In the genomic region with DNA sequence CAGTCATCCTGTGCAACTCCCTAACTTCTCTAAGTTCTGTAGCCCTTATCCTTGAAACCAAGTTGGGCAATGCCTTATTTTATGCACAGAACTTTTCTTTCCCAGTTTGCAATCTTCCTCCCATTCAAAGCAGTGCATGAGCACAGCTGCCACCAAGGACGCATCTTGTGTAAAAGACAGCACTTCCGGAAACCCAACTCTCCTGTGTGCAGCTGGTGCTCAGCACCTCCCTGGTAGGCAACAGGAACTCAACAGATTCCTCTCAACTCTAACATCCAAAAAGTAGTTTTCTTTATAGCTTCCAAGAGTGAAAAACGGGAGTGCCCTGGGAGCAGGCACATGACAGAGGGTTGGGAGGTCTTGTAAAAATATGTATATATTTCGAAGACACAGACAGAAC, we compare ENCODE assay signal across 12 cellular contexts. TPM values are rescaled to one million over a fixed set of nuclear protein-coding genes. Genes with fewer than 3 reads are reported as not detected.
DNase-seq lines count a peak whose midpoint lies in the region; ATAC-seq, FAIRE-seq and TF ChIP-seq lines count a peak whose summit lies in the region.
"Had no signal": no experiment of that assay in that cellular context is flagged by ENCODE, and none has a peak within 500 bp of the region (broad histone marks: within the 10 kb centered on the region; RNA-seq: fewer than 3 reads in every experiment).

No MANE protein-coding gene starts in this region.

- TF ChIP-seq EP300 in suprapubic skin (IDR thresholded peaks at IDR 0.05) = no peak

- no peaks in the 10 kb centered on the region for H3K9me2 ChIP-seq in HCT116 (ENCODE audit: insufficient read depth)

- no peaks in the 10 kb centered on the region for H4K20me1 ChIP-seq in HCT116 (ENCODE audit: insufficient read depth)

- POLR2A ChIA-PET in CD4-positive, alpha-beta memory T cell (lab: Charles Lee; ENCODE audit: partially characterized antibody) = interaction anchor here (0.8 kb wide), 1 partner anchor 13 kb away, joined by 3 read pairs; no protein-coding TSS in a partner anchor
- POLR2A ChIA-PET in HCT116 (lab: Charles Lee) = no interaction called here
- POLR2A ChIA-PET in activated CD8-positive, alpha-beta T cell treated with anti-CD3 and anti-CD28 coated beads for 36 hours (lab: Charles Lee) = interaction anchor here (0.9 kb wide), 1 partner anchor 9 kb away, joined by 3 read pairs; no protein-coding TSS in a partner anchor
- POLR2A ChIA-PET in naive thymus-derived CD4-positive, alpha-beta T cell (lab: Charles Lee) = no interaction called here

- peak overlapping the region in 4 of 7 donors; percentile 2 to 99 (median 76) for H3K27ac Mint-ChIP-seq in CD4-positive, alpha-beta memory T cell
- peak overlapping the region; percentile 19 for H3K27ac Mint-ChIP-seq in activated CD8-positive, alpha-beta T cell treated with anti-CD3 and anti-CD28 coated beads for 36 hours
- peak overlapping the region in 6 of 9 donors; percentile 19 to 100 (median 74) for H3K27ac Mint-ChIP-seq in naive thymus-derived CD4-positive, alpha-beta T cell

- H3K27ac ChIP-seq in CD4-positive, alpha-beta memory T cell (ENCODE audit: low read depth, low read length) = no peak overlapping the region
- no peak overlapping the region for H3K27ac ChIP-seq in HCT116 (ENCODE audit: low read depth, low read length)
- no peak overlapping the region for H3K27ac ChIP-seq in naive thymus-derived CD4-positive, alpha-beta T cell (ENCODE audit: low read depth, low read length)
- H3K27ac ChIP-seq in suprapubic skin = no peak overlapping the region
- no peak overlapping the region for H3K27ac ChIP-seq in kidney (ENCODE audit: low read depth in 2 of 2, low read length in 2 of 2)

- H3K4me3 ChIP-seq in CD4-positive, alpha-beta memory T cell (ENCODE audit: low read length in 2 of 2) = no peak overlapping the region
- no peak overlapping the region for H3K4me3 ChIP-seq in HCT116 (replicated peaks in 1 of 2; ENCODE audit: low read depth in 1 of 2, low read length in 2 of 2)
- no peak overlapping the region for H3K4me3 ChIP-seq in naive thymus-derived CD4-positive, alpha-beta T cell (ENCODE audit: low read length)
- H3K4me3 ChIP-seq in suprapubic skin = no peak overlapping the region
- H3K4me3 ChIP-seq in kidney (ENCODE audit: low read length in 2 of 2) = no peak overlapping the region

- RAD21 ChIA-PET in HCT116 (lab: Charles Lee; ENCODE audit: low non-redundant PET in 1 of 2, low total read pairs in 2 of 2, uncharacterized antibody in 2 of 2, unreplicated experiment in 2 of 2) = no interaction called here

- DNase-seq in CD4-positive, alpha-beta memory T cell = no peak
- DNase-seq in HCT116 (ENCODE audit: low read depth, low spot score) = no peak
- DNase-seq in activated CD8-positive, alpha-beta T cell treated with anti-CD3 and anti-CD28 coated beads for 36 hours = no peak
- DNase-seq in naive thymus-derived CD4-positive, alpha-beta T cell = no peak
- DNase-seq in GM19238 (ENCODE audit: insufficient read length, low spot score) = no peak
- no peak for DNase-seq in suprapubic skin (ENCODE audit: low spot score in 2 of 2)
- DNase-seq in glomerular visceral epithelial cell (ENCODE audit: extremely low spot score) = no peak
- DNase-seq in kidney = no peak
- DNase-seq: H9, hippocampal formation, NCI-H187 treated with DMSO at 0.1 percent for 48 hours had no signal

- H3K9ac ChIP-seq in HCT116 (ENCODE audit: low read length) = peak overlapping the region; percentile 77; the same call in 1 of the 2 replicates
- H3K9ac ChIP-seq in kidney (ENCODE audit: low read length in 2 of 2) = no peak overlapping the region

- peaks cover 25% of the 10 kb centered on the region for H3K4me1 ChIP-seq in CD4-positive, alpha-beta memory T cell (ENCODE audit: insufficient read depth, low read length)
- H3K4me1 ChIP-seq in HCT116 (ENCODE audit: control insufficient read depth in 1 of 2, insufficient read depth in 2 of 2, low read length in 2 of 2) = peaks cover 5 to 16% of the 10 kb centered on the region in 2 experiments; a peak in 3 of 4 replicates
- peaks cover 0 to 4% of the 10 kb centered on the region in 2 donors for H3K4me1 ChIP-seq in naive thymus-derived CD4-positive, alpha-beta T cell (ENCODE audit: control insufficient read depth in 2 of 2, insufficient read depth in 2 of 2, low read length in 2 of 2)
- peaks cover 13% of the 10 kb centered on the region for H3K4me1 ChIP-seq in suprapubic skin
- H3K4me1 ChIP-seq in kidney (ENCODE audit: control insufficient read depth in 1 of 2, insufficient read depth in 1 of 2, low read depth in 1 of 2, low read length in 2 of 2) = no peaks in the 10 kb centered on the region

- H3K4me3 Mint-ChIP-seq in CD4-positive, alpha-beta memory T cell = peak overlapping the region in 3 of 8 donors; percentile 4 to 96 (median 21)
- H3K4me3 Mint-ChIP-seq in activated CD8-positive, alpha-beta T cell treated with anti-CD3 and anti-CD28 coated beads for 36 hours = peak overlapping the region; percentile 85
- H3K4me3 Mint-ChIP-seq in naive thymus-derived CD4-positive, alpha-beta T cell = peak overlapping the region in 7 of 10 donors; percentile 0 to 100 (median 95)

- intact Hi-C loops in CD4-positive, alpha-beta memory T cell (cut with micrococcal nuclease) = no loop called here
- intact Hi-C loops in HCT116 (cut with micrococcal nuclease) = no loop called here
- intact Hi-C loops in activated CD8-positive, alpha-beta T cell treated with anti-CD3 and anti-CD28 coated beads for 36 hours (cut with micrococcal nuclease) = no loop called here
- intact Hi-C loops in naive thymus-derived CD4-positive, alpha-beta T cell (cut with micrococcal nuclease) = loop anchor here (5.0 kb wide), 2 partner anchors 243 to 498 kb away; no protein-coding TSS in a partner anchor
- intact Hi-C loops in kidney (cut with DNase I) = no loop called here

- BruUV-seq in HCT116 (replicated peaks; lab: Mats Ljungman, UMichigan) = no TSS peak

- H3K9me3 Mint-ChIP-seq in CD4-positive, alpha-beta memory T cell = peaks cover 0 to 4% (median 0%) of the 10 kb centered on the region in 8 donors
- no peaks in the 10 kb centered on the region for H3K9me3 Mint-ChIP-seq in activated CD8-positive, alpha-beta T cell treated with anti-CD3 and anti-CD28 coated beads for 36 hours
- H3K9me3 Mint-ChIP-seq in naive thymus-derived CD4-positive, alpha-beta T cell = peaks cover 0 to 1% (median 0%) of the 10 kb centered on the region in 11 donors
- H3K9me3 Mint-ChIP-seq: H9, memory B cell had no signal

- peaks cover 10 to 49% of the 10 kb centered on the region in 2 donors for H3K36me3 Mint-ChIP-seq in CD4-positive, alpha-beta memory T cell
- peaks cover 37% of the 10 kb centered on the region for H3K36me3 Mint-ChIP-seq in activated CD8-positive, alpha-beta T cell treated with anti-CD3 and anti-CD28 coated beads for 36 hours (ENCODE audit: low read depth)
- peaks cover 0 to 18% (median 7%) of the 10 kb centered on the region in 5 donors for H3K36me3 Mint-ChIP-seq in naive thymus-derived CD4-positive, alpha-beta T cell

- TF ChIP-seq CTCF in HCT116 (IDR thresholded peaks at IDR 0.05 in 2 of 3, conservative IDR thresholded peaks at IDR 0.05 in 1 of 3; ENCODE audit: borderline replicate concordance in 1 of 3, insufficient read depth in 1 of 3, low read depth in 2 of 3, low read length in 2 of 3) (no peak), suprapubic skin (IDR thresholded peaks at IDR 0.05) (no peak), kidney (IDR thresholded peaks at IDR 0.05; ENCODE audit: borderline replicate concordance, extremely low read depth, insufficient read depth) (no peak)
- no peak for TF ChIP-seq CTCF in activated CD8-positive, alpha-beta T cell treated with anti-CD3 and anti-CD28 coated beads for 36 hours (IDR thresholded peaks at IDR 0.05)

- 85% methylated on average over 4 of the region's 4 CpGs for WGBS in suprapubic skin

- H3K9me3 ChIP-seq in CD4-positive, alpha-beta memory T cell (ENCODE audit: control insufficient read depth in 1 of 2, low read length in 2 of 2) = no peaks in the 10 kb centered on the region
- H3K9me3 ChIP-seq in HCT116 (ENCODE audit: control insufficient read depth in 1 of 2, insufficient read depth in 1 of 2, low read depth in 1 of 2, low read length in 2 of 2) (no peaks in the 10 kb centered on the region), suprapubic skin (no peaks in the 10 kb centered on the region), kidney (ENCODE audit: control insufficient read depth in 1 of 2, low read length in 2 of 2) (no peaks in the 10 kb centered on the region)
- H3K9me3 ChIP-seq in naive thymus-derived CD4-positive, alpha-beta T cell (ENCODE audit: control insufficient read depth in 2 of 3, low read length in 3 of 3) = no peaks in the 10 kb centered on the region

- H3K4me2 ChIP-seq in HCT116 (ENCODE audit: low read length) = peak overlapping the region; percentile 92; the same call in 1 of the 2 replicates

- no peaks in the 10 kb centered on the region for H3K27me3 Mint-ChIP-seq in CD4-positive, alpha-beta memory T cell
- H3K27me3 Mint-ChIP-seq in activated CD8-positive, alpha-beta T cell treated with anti-CD3 and anti-CD28 coated beads for 36 hours = no peaks in the 10 kb centered on the region
- H3K27me3 Mint-ChIP-seq in naive thymus-derived CD4-positive, alpha-beta T cell = no peaks in the 10 kb centered on the region
- H3K27me3 Mint-ChIP-seq: memory B cell had no signal

- no peak for TF ChIP-seq POLR2A in HCT116 (IDR thresholded peaks at IDR 0.05; ENCODE audit: borderline replicate concordance, extremely low read depth, insufficient read depth, insufficient read length)
- no peak for TF ChIP-seq POLR2A in suprapubic skin (IDR thresholded peaks at IDR 0.05)

- H3K36me3 ChIP-seq in CD4-positive, alpha-beta memory T cell (ENCODE audit: insufficient read depth, low read length) = peaks cover 20% of the 10 kb centered on the region
- H3K36me3 ChIP-seq in HCT116 (ENCODE audit: control insufficient read depth in 1 of 2, insufficient read depth in 2 of 2, low read length in 2 of 2) (peaks cover 17 to 20% of the 10 kb centered on the region in 2 experiments), suprapubic skin (peaks cover 30% of the 10 kb centered on the region), kidney (ENCODE audit: control insufficient read depth in 1 of 2, insufficient read depth in 2 of 2, low read length in 2 of 2) (peaks cover 6 to 11% of the 10 kb centered on the region in 2 donors)
- H3K36me3 ChIP-seq in naive thymus-derived CD4-positive, alpha-beta T cell (ENCODE audit: control insufficient read depth in 2 of 3, insufficient read depth in 3 of 3, low read length in 3 of 3) = peaks cover 0 to 45% (median 0%) of the 10 kb centered on the region in 3 experiments

- FAIRE-seq in kidney (lab: Jason Lieb, UNC) = no peak

- H2AFZ ChIP-seq in HCT116 (ENCODE audit: low read depth, low read length, poor library complexity, severe bottlenecking) = no peak overlapping the region

- H3K4me1 Mint-ChIP-seq in CD4-positive, alpha-beta memory T cell = peaks cover 29 to 45% (median 35%) of the 10 kb centered on the region in 4 donors
- peaks cover 33% of the 10 kb centered on the region for H3K4me1 Mint-ChIP-seq in activated CD8-positive, alpha-beta T cell treated with anti-CD3 and anti-CD28 coated beads for 36 hours (ENCODE audit: low read depth)
- peaks cover 23 to 47% (median 40%) of the 10 kb centered on the region in 7 donors for H3K4me1 Mint-ChIP-seq in naive thymus-derived CD4-positive, alpha-beta T cell

- CTCF ChIA-PET in CD4-positive, alpha-beta memory T cell (lab: Charles Lee; ENCODE audit: partially characterized antibody) = interaction anchor here (1.3 kb wide), 1 partner anchor 871 kb away, joined by 3 read pairs; no protein-coding TSS in a partner anchor
- CTCF ChIA-PET in HCT116 (lab: Charles Lee) = no interaction called here
- CTCF ChIA-PET in activated CD8-positive, alpha-beta T cell treated with anti-CD3 and anti-CD28 coated beads for 36 hours (lab: Charles Lee) = no interaction called here
- CTCF ChIA-PET in naive thymus-derived CD4-positive, alpha-beta T cell (lab: Charles Lee) = no interaction called here

- TF ChIP-seq RAD21 in HCT116 (IDR thresholded peaks at IDR 0.05; ENCODE audit: low read depth) = no peak

- peaks cover 45% of the 10 kb centered on the region for H3K79me2 ChIP-seq in HCT116 (ENCODE audit: insufficient read depth, low read length)

- no peak for ATAC-seq in HCT116
- ATAC-seq in activated CD8-positive, alpha-beta T cell treated with anti-CD3 and anti-CD28 coated beads for 36 hours = no peak
- no peak for ATAC-seq in naive thymus-derived CD4-positive, alpha-beta T cell

- no peaks in the 10 kb centered on the region for H3K27me3 ChIP-seq in CD4-positive, alpha-beta memory T cell (ENCODE audit: insufficient read depth, low read length)
- H3K27me3 ChIP-seq in HCT116 (ENCODE audit: insufficient read depth, low read length) (no peaks in the 10 kb centered on the region), suprapubic skin (no peaks in the 10 kb centered on the region)
- no peaks in the 10 kb centered on the region for H3K27me3 ChIP-seq in naive thymus-derived CD4-positive, alpha-beta T cell (ENCODE audit: control insufficient read depth in 2 of 2, insufficient read depth in 2 of 2, low read length in 2 of 2)

RNA-seq across cellular contexts. Expression of a gene that starts 2.2 kb away (rescaled TPM):
- 10 to 100 TPM; 26.2 to 28.1 TPM for total RNA-seq in CD4-positive, alpha-beta memory T cell
- 10 to 100 TPM; 20.0 to 23.5 TPM for polyA plus RNA-seq in CD4-positive, alpha-beta memory T cell
- 33.5 TPM for total RNA-seq in HCT116 (2021; ENCODE audit: unreplicated experiment)
- 25.9 and 32.3 TPM in 2 replicates for polyA plus RNA-seq in HCT116 (2012)
- total RNA-seq in activated CD8-positive, alpha-beta T cell treated with anti-CD3 and anti-CD28 coated beads for 36 hours = 10 to 100 TPM; 34.0 to 34.6 TPM
- total RNA-seq in naive thymus-derived CD4-positive, alpha-beta T cell = 10 to 100 TPM; 23.3 to 39.8 (median 33.2) TPM
- 10 to 100 TPM; 24.1 to 28.0 TPM for polyA plus RNA-seq in naive thymus-derived CD4-positive, alpha-beta T cell
- total RNA-seq in suprapubic skin = 10 to 100 TPM; 20.4 to 24.6 (median 22.0) TPM
- total RNA-seq in kidney = 24.0 TPM
- polyA plus RNA-seq in kidney (ENCODE audit: insufficient read depth, low read depth, low replicate concordance) = 29.7 TPM

Comparison
In these comparisons a context has a peak if more than half of its experiments do, and no peak if none do; other contexts are left out.
1. H3K27ac Mint-ChIP-seq: peak in every context shown above with its lines; median percentile 76 in CD4-positive, alpha-beta memory T cell; 74 in naive thymus-derived CD4-positive, alpha-beta T cell; 19 in activated CD8-positive, alpha-beta T cell treated with anti-CD3 and anti-CD28 coated beads for 36 hours.
2. POLR2A ChIA-PET loops: an anchor here in CD4-positive, alpha-beta memory T cell (0.8 kb wide) and activated CD8-positive, alpha-beta T cell treated with anti-CD3 and anti-CD28 coated beads for 36 hours (0.9 kb wide); none called in HCT116 and naive thymus-derived CD4-positive, alpha-beta T cell.
3. intact Hi-C loops: an anchor here in naive thymus-derived CD4-positive, alpha-beta T cell (5.0 kb wide); none called in CD4-positive, alpha-beta memory T cell, HCT116, activated CD8-positive, alpha-beta T cell treated with anti-CD3 and anti-CD28 coated beads for 36 hours and kidney.